Comparison of ENCODE assay signal across 9 cellular contexts in the genomic region with DNA sequence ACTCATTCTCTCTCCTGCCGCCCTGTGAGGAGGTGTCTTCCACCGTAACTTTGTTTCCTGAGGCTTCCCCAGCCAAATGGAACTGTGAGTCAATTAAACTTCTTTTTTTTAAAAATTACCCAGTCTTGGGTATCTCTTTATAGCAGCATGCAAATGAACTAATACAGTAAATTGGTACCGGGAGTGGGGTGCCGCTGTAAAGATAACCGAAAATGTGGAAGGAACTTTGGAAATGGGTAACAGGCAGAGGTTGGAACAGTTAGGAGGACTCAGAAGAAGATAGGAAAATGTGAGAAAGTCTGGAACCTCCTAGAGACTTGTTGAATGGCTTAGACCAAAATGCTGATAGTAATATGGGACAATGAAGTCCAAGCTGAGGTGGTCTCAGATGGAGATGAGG.
"Had no signal": no experiment of that assay in that cellular context is flagged by ENCODE, and none has a peak within 500 bp of the region (broad histone marks: within the 10 kb centered on the region; RNA-seq: fewer than 3 reads in every experiment).

No MANE protein-coding gene starts in this region.

- H3K36me3 ChIP-seq: HAP-1 had no signal

- ATAC-seq: HCT116, HepG2 had no signal

- H3K9ac ChIP-seq: GM23248 had no signal

- H3K27ac Mint-ChIP-seq: IgD-negative memory B cell had no signal

- H2AFZ ChIP-seq: GM23248 had no signal

- H3K4me3 ChIP-seq: GM23248, HAP-1 had no signal

- H3K27me3 Mint-ChIP-seq: IgD-negative memory B cell had no signal

- FAIRE-seq: HepG2 had no signal

- H3K27ac ChIP-seq: GM23248, HL-60 had no signal

- DNase-seq: GM23248, GOT3, H7, KG1 had no signal

- H3K4me1 ChIP-seq: HAP-1 had no signal
